Comparison of ENCODE assay signal across 1 cellular context in the genomic region with DNA sequence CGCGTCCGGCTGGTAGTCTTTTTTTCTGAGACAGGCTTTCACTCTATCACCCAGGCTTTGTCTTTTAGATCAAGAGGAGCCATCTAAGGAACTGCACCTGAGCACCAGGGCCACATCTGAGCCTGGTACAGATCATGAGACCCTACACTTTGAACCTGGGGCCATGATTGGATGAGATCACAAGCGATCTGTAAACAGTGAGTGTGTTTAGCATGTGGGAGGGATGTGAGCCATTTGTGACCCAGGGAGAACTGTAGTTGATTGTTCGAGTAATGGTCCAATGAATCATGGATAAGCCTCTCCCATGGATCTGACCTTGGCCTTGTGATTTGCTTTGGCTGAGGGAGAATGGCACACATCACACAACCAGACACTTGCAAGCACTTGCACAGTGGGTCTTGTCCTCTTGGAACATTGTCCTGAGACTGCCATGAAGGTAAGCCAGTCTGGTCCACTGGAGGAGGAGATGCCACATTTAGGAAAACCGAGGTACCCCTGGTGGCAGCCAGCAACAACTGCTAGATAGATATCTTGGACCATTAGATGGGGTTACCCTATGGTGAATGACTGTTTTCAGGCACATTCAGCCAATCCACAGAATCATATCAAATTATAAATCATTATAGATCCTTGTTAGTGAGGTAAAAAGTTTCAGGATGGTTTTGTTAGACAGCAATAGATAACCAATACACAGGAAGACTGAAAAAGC.
TF ChIP-seq lines count a peak whose summit lies in the region.

No MANE protein-coding gene starts in this region.

TF ChIP-seq in endothelial cell of umbilical vein, 7 proteins besides CTCF, POLR2A, EP300 and RAD21:
- TF ChIP-seq, protein P1, sequence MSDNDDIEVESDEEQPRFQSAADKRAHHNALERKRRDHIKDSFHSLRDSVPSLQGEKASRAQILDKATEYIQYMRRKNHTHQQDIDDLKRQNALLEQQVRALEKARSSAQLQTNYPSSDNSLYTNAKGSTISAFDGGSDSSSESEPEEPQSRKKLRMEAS (IDR thresholded peaks at IDR 0.05; ENCODE audit: insufficient read depth, insufficient read length): no peak
- TF ChIP-seq EZH2 (IDR thresholded peaks at IDR 0.05; ENCODE audit: borderline replicate concordance, low read depth, low read length, severe bottlenecking) (no peak), MYC (IDR thresholded peaks at IDR 0.05; ENCODE audit: low read depth, low read length) (no peak), JUN (IDR thresholded peaks at IDR 0.05; ENCODE audit: borderline replicate concordance, insufficient read depth, insufficient read length, low read depth) (no peak), GATA2 (IDR thresholded peaks at IDR 0.05; ENCODE audit: insufficient read depth, insufficient read length, low read depth, low read length) (no peak), FOS (IDR thresholded peaks at IDR 0.05; ENCODE audit: borderline replicate concordance, insufficient read depth, low read length) (no peak), POLR2AphosphoS5 (IDR thresholded peaks at IDR 0.05; ENCODE audit: insufficient read depth, low read depth, low read length) (no peak)
